1 cellular context compared by ENCODE assay signal in genomic region chr11:65429069-65429681, GRCh38.
A peak's percentile ranks its signal among the peaks of the same experiment; 100 is the strongest.
TF ChIP-seq lines count a peak whose summit lies in the region.

No MANE protein-coding gene starts in this region.

TF ChIP-seq in K562, 482 proteins besides CTCF, POLR2A, EP300 and RAD21 (continued from another document and continues in another):
- TF ChIP-seq ZNF318 (IDR thresholded peaks at IDR 0.05; ENCODE audit: borderline replicate concordance in 1 of 2, low read depth in 1 of 2) (no peak), KLF1 (tag; IDR thresholded peaks at IDR 0.05) (no peak), MBD2 (IDR thresholded peaks at IDR 0.05; ENCODE audit: borderline replicate concordance, low read depth) (no peak), ZNF592 (IDR thresholded peaks at IDR 0.05) (no peak), BRF1 (IDR thresholded peaks at IDR 0.05; ENCODE audit: borderline replicate concordance, extremely low read depth, insufficient read length) (no peak), ZKSCAN3 (CRISPR knock-in tag; IDR thresholded peaks at IDR 0.05) (no peak), ZFP30 (CRISPR knock-in tag; IDR thresholded peaks at IDR 0.05; ENCODE audit: borderline replicate concordance) (no peak), GABPA (tag; conservative IDR thresholded peaks at IDR 0.05; ENCODE audit: low read depth) (no peak), ZKSCAN8 (CRISPR knock-in tag; IDR thresholded peaks at IDR 0.05) (no peak), NFIX (CRISPR knock-in tag; IDR thresholded peaks at IDR 0.05; ENCODE audit: low read depth) (no peak), ADNP (tag; IDR thresholded peaks at IDR 0.05) (no peak), HNRNPH1 (optimal IDR thresholded peaks at IDR 0.05; ENCODE audit: low read depth, low read length) (no peak), BRD9 (IDR thresholded peaks at IDR 0.05; ENCODE audit: low read depth, partially characterized antibody) (peak; percentile 30), TAF7 (tag; IDR thresholded peaks at IDR 0.05) (no peak), THRA (IDR thresholded peaks at IDR 0.05) (no peak), CGGBP1 (CRISPR knock-in tag; IDR thresholded peaks at IDR 0.05) (no peak; the same call in 1 of the 2 replicates), PHB2 (IDR thresholded peaks at IDR 0.05; ENCODE audit: low read depth) (peak; percentile 66; the same call in 1 of the 2 replicates), SLC30A9 (CRISPR knock-in tag; IDR thresholded peaks at IDR 0.05) (no peak), MYC (IDR thresholded peaks at IDR 0.05; ENCODE audit: low read depth, low read length) (no peak), MYC (CRISPR knock-in tag; IDR thresholded peaks at IDR 0.05; ENCODE audit: borderline replicate concordance, low read depth) (no peak), CXXC5 (CRISPR knock-in tag; IDR thresholded peaks at IDR 0.05) (no peak), DEAF1 (CRISPR knock-in tag; IDR thresholded peaks at IDR 0.05) (no peak), TBP (optimal IDR thresholded peaks at IDR 0.05; ENCODE audit: low read depth, low read length) (no peak), CBFA2T2 (conservative IDR thresholded peaks at IDR 0.05) (no peak), MAFF (IDR thresholded peaks at IDR 0.05; ENCODE audit: low read length) (0 out of 2 replicates have a peak, but pooled peaks have one; percentile 1), NR0B1 (IDR thresholded peaks at IDR 0.05; ENCODE audit: partially characterized antibody) (no peak), MEF2D (tag; conservative IDR thresholded peaks at IDR 0.05; ENCODE audit: low read depth) (no peak), PHF20 (IDR thresholded peaks at IDR 0.05; ENCODE audit: partially characterized antibody) (no peak), ZNF280A (IDR thresholded peaks at IDR 0.05; ENCODE audit: low read depth, partially characterized antibody) (no peak), PML (IDR thresholded peaks at IDR 0.05; ENCODE audit: low read length) (no peak), RBBP5 (IDR thresholded peaks at IDR 0.05; ENCODE audit: borderline replicate concordance, insufficient read depth, low read length, poor library complexity, severe bottlenecking) (no peak), POLR2G (IDR thresholded peaks at IDR 0.05; ENCODE audit: low read depth, low read length) (peak; percentile 61; the same call in 1 of the 2 replicates), ZBED1 (IDR thresholded peaks at IDR 0.05) (no peak), CBX5 (IDR thresholded peaks at IDR 0.05; ENCODE audit: borderline replicate concordance, low read depth) (no peak), ILF3 (IDR thresholded peaks at IDR 0.05; ENCODE audit: borderline replicate concordance) (peak; percentile 24; the same call in 1 of the 2 replicates), TSC22D4 (tag; IDR thresholded peaks at IDR 0.05) (no peak), POLR3A (IDR thresholded peaks at IDR 0.05; ENCODE audit: borderline replicate concordance, extremely low read depth, insufficient read depth, insufficient read length) (no peak), VEZF1 (CRISPR knock-in tag; IDR thresholded peaks at IDR 0.05) (no peak), ZNF57 (CRISPR knock-in tag; IDR thresholded peaks at IDR 0.05) (no peak), TRIM24 (IDR thresholded peaks at IDR 0.05) (peak; percentile 40 to 59; a peak in 2 of 4 replicates), SETDB1 (IDR thresholded peaks at IDR 0.05; ENCODE audit: low read length) (no peak)
